ENCODE assay signal across 8 cellular contexts in genomic region chr6:158999669-159000403, GRCh38. TPM values are rescaled to one million over a fixed set of nuclear protein-coding genes. Genes with fewer than 3 reads are reported as not detected.
A peak's percentile ranks its signal among the peaks of the same experiment; 100 is the strongest.
DNase-seq lines count a peak whose midpoint lies in the region; ATAC-seq lines count a peak whose summit lies in the region.

A gene with protein sequence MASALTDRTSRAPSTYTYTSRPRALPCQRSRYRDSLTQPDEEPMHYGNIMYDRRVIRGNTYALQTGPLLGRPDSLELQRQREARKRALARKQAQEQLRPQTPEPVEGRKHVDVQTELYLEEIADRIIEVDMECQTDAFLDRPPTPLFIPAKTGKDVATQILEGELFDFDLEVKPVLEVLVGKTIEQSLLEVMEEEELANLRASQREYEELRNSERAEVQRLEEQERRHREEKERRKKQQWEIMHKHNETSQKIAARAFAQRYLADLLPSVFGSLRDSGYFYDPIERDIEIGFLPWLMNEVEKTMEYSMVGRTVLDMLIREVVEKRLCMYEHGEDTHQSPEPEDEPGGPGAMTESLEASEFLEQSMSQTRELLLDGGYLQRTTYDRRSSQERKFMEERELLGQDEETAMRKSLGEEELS (minus strand): TSS chr6:159000202. CDS start chr6:158999550, 652 bp downstream.

- DNase-seq in C1 segment of cervical spinal cord (lab: John Stamatoyannopoulos, UW) (peak; percentile 48 to 97 (median 82)), NCI-H524 treated with DMSO at 0.1 percent for 48 hours (lab: John Stamatoyannopoulos, UW) (peak; percentile 93), cortex of kidney (lab: John Stamatoyannopoulos, UW) (peak; percentile 74), left kidney (ENCODE audit: low read depth, low spot score) (peak; percentile 99)
- DNase-seq in activated CD4-positive, alpha-beta T cell treated with anti-CD3 and anti-CD28 coated beads, Interleukin-2, amount 10 ng/mL, durations not matched to agents 24 days and 14 days = peak; percentile 97
- DNase-seq in stimulated activated CD4-positive, alpha-beta T cell treated with anti-CD3 and anti-CD28 coated beads, Interleukin-1b, Interleukin-23, amount 100 ng/mL, for 48 hours = peak; percentile 95

- no peaks in the 10 kb centered on the region for H3K9me3 Mint-ChIP-seq in activated CD4-positive, alpha-beta T cell treated with anti-CD3 and anti-CD28 coated beads, Interleukin-2, amount 10 ng/mL, durations not matched to agents 24 days and 14 days

- peaks cover 4% of the 10 kb centered on the region for H3K36me3 Mint-ChIP-seq in activated CD4-positive, alpha-beta T cell treated with anti-CD3 and anti-CD28 coated beads, Interleukin-2, amount 10 ng/mL, durations not matched to agents 24 days and 14 days (ENCODE audit: low read depth)

- no peaks in the 10 kb centered on the region for H3K27me3 Mint-ChIP-seq in activated CD4-positive, alpha-beta T cell treated with anti-CD3 and anti-CD28 coated beads, Interleukin-2, amount 10 ng/mL, durations not matched to agents 24 days and 14 days

- H3K4me1 Mint-ChIP-seq in activated CD4-positive, alpha-beta T cell treated with anti-CD3 and anti-CD28 coated beads, Interleukin-2, amount 10 ng/mL, durations not matched to agents 24 days and 14 days = peaks cover 37% of the 10 kb centered on the region

- peak; percentile 96 for ATAC-seq in GM19324 (IDR thresholded peaks at IDR 0.05; ENCODE audit: low FRiP score, unreplicated experiment)
- peak; percentile 93 for ATAC-seq in HG03460 (IDR thresholded peaks at IDR 0.05; ENCODE audit: unreplicated experiment)

- peak within 1 kb of the TSS; percentile 96 for H3K4me3 Mint-ChIP-seq in activated CD4-positive, alpha-beta T cell treated with anti-CD3 and anti-CD28 coated beads, Interleukin-2, amount 10 ng/mL, durations not matched to agents 24 days and 14 days

- intact Hi-C loops in activated CD4-positive, alpha-beta T cell treated with anti-CD3 and anti-CD28 coated beads, Interleukin-2, amount 10 ng/mL, durations not matched to agents 24 days and 14 days (cut with micrococcal nuclease) = loop anchor here (1.0 to 5.0 kb wide), 5 partner anchors 18 to 353 kb away; partner anchors contain the start of gene TAGAP

- peak within 1 kb of the TSS; percentile 94 for H3K27ac Mint-ChIP-seq in activated CD4-positive, alpha-beta T cell treated with anti-CD3 and anti-CD28 coated beads, Interleukin-2, amount 10 ng/mL, durations not matched to agents 24 days and 14 days

RNA-seq across cellular contexts. Expression of the gene that starts here (rescaled TPM):
- 4.7 and 5.1 TPM in 2 replicates for total RNA-seq in activated CD4-positive, alpha-beta T cell treated with anti-CD3 and anti-CD28 coated beads, Interleukin-2, amount 10 ng/mL, durations not matched to agents 24 days and 14 days

Comparison
In these comparisons a context has a peak if more than half of its experiments do, and no peak if none do; other contexts are left out.
1. Peak in every context shown above with its lines: DNase-seq and ATAC-seq.